In the genomic region with DNA sequence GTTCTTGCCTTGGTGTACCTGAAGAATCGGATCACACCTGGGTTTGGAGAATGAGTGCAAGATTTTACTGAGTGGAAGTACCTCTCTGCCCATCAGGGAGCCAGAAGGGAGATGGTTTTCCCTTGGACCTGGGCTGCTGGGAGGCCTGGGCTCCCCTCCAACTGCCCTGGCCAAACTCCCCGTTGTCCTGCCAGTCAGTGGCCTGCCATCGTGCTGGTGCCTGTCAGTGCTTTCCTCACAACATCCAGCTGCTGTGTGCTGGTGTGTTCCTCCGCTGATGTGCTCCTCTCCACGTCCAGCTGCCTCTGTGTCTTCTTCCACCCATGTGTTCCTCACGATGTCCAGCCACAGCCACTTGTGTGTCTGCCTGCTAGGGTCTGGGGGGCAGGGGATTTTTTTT, we compare ENCODE assay signal across 16 cellular contexts.
"Had no signal": no experiment of that assay in that cellular context is flagged by ENCODE, and none has a peak within 500 bp of the region (broad histone marks: within the 10 kb centered on the region; RNA-seq: fewer than 3 reads in every experiment).

No MANE protein-coding gene starts in this region.

- H3K27me3 Mint-ChIP-seq: activated T-helper 17 cell treated with anti-CD3 and anti-CD28 coated beads, Interleukin-2, amount 50 U/mL, for 72 hours; central memory CD8-positive, alpha-beta T cell had no signal

- H3K27ac ChIP-seq: adrenal gland, neutrophil, tibial nerve, vagina had no signal

- H3K27me3 ChIP-seq: adrenal gland, neutrophil, tibial nerve, vagina had no signal

- H3K36me3 ChIP-seq: adrenal gland, neutrophil, tibial nerve, vagina had no signal

- H3K4me3 Mint-ChIP-seq: activated B cell treated with CpG ODN at 0.5 μM for 24 hours; activated CD4-positive, alpha-beta T cell treated with anti-CD3 and anti-CD28 coated beads, Interleukin-2, amount 10 ng/mL, durations not matched to agents 24 days and 14 days; activated naive CD4-positive, alpha-beta T cell treated with anti-CD3 and anti-CD28 coated beads for 36 hours; activated T-helper 17 cell treated with anti-CD3 and anti-CD28 coated beads, Interleukin-2, amount 50 U/mL, for 72 hours; central memory CD8-positive, alpha-beta T cell; endodermal cell; naive B cell; T-helper 1 cell treated with Interleukin-12 subunit alpha and Interleukin-12 subunit beta and Interleukin-4 antibody, amounts not matched to agents 30 μg/mL and 1 μg/mL, for 36 hours had no signal

- H3K27ac Mint-ChIP-seq: activated B cell treated with CpG ODN at 0.5 μM for 24 hours; activated CD4-positive, alpha-beta T cell treated with anti-CD3 and anti-CD28 coated beads, Interleukin-2, amount 10 ng/mL, durations not matched to agents 24 days and 14 days; activated naive CD4-positive, alpha-beta T cell treated with anti-CD3 and anti-CD28 coated beads for 36 hours; activated T-helper 17 cell treated with anti-CD3 and anti-CD28 coated beads, Interleukin-2, amount 50 U/mL, for 72 hours; endodermal cell; naive B cell; T-helper 1 cell treated with Interleukin-12 subunit alpha and Interleukin-12 subunit beta and Interleukin-4 antibody, amounts not matched to agents 30 μg/mL and 1 μg/mL, for 36 hours had no signal

- H3K4me3 ChIP-seq: adrenal gland, smooth muscle cell, tibial nerve, vagina had no signal

- ATAC-seq: activated T-helper 17 cell treated with anti-CD3 and anti-CD28 coated beads, Interleukin-2, amount 50 U/mL, for 72 hours; esophagus mucosa; right cardiac atrium had no signal

- H3K9me3 Mint-ChIP-seq: activated B cell treated with CpG ODN at 0.5 μM for 24 hours; activated CD4-positive, alpha-beta T cell treated with anti-CD3 and anti-CD28 coated beads, Interleukin-2, amount 10 ng/mL, durations not matched to agents 24 days and 14 days; activated naive CD4-positive, alpha-beta T cell treated with anti-CD3 and anti-CD28 coated beads for 36 hours; activated T-helper 17 cell treated with anti-CD3 and anti-CD28 coated beads, Interleukin-2, amount 50 U/mL, for 72 hours; central memory CD8-positive, alpha-beta T cell; endodermal cell; naive B cell; T-helper 1 cell treated with Interleukin-12 subunit alpha and Interleukin-12 subunit beta and Interleukin-4 antibody, amounts not matched to agents 30 μg/mL and 1 μg/mL, for 36 hours had no signal

- H3K9me3 ChIP-seq: adrenal gland, neutrophil, tibial nerve, vagina had no signal

- H3K4me1 ChIP-seq: adrenal gland had no signal

- DNase-seq: activated B cell treated with CpG ODN at 0.5 μM for 24 hours; activated CD4-positive, alpha-beta T cell treated with anti-CD3 and anti-CD28 coated beads, Interleukin-2, amount 10 ng/mL, durations not matched to agents 24 days and 14 days; activated CD8-positive, alpha-beta memory T cell treated with anti-CD3 and anti-CD28 coated beads for 24 hours; activated naive CD4-positive, alpha-beta T cell treated with anti-CD3 and anti-CD28 coated beads for 36 hours; adrenal gland; endodermal cell; naive B cell had no signal

- H3K4me2 ChIP-seq: smooth muscle cell had no signal

- H3K36me3 Mint-ChIP-seq: naive B cell had no signal
